Comparison of ENCODE assay signal across 24 cellular contexts in genomic region chr7:128729489-128729888, GRCh38. TPM values are rescaled to one million over a fixed set of nuclear protein-coding genes. Genes with fewer than 3 reads are reported as not detected.
"Had no signal": no experiment of that assay in that cellular context is flagged by ENCODE, and none has a peak within 500 bp of the region (broad histone marks: within the 10 kb centered on the region; RNA-seq: fewer than 3 reads in every experiment).

No MANE protein-coding gene starts in this region.

- H3K4me2 ChIP-seq: smooth muscle cell had no signal

- H3K4me1 ChIP-seq: esophagus muscularis mucosa, gastroesophageal sphincter, psoas muscle, sigmoid colon, suprapubic skin, thyroid gland had no signal

- FAIRE-seq: endometrium, kidney, urothelium cell line had no signal

- H3K9me3 ChIP-seq: esophagus muscularis mucosa, gastroesophageal sphincter, mucosa of descending colon, psoas muscle, sigmoid colon, suprapubic skin, thyroid gland had no signal

- H3K27ac ChIP-seq: dorsolateral prefrontal cortex, esophagus muscularis mucosa, gastroesophageal sphincter, psoas muscle, sigmoid colon, suprapubic skin, thyroid gland had no signal

- H3K27me3 ChIP-seq: esophagus muscularis mucosa, gastroesophageal sphincter, sigmoid colon, suprapubic skin, thyroid gland had no signal

- H3K4me3 ChIP-seq: dorsolateral prefrontal cortex, esophagus muscularis mucosa, gastroesophageal sphincter, mucosa of descending colon, psoas muscle, sigmoid colon, smooth muscle cell, suprapubic skin, thyroid gland had no signal

- ATAC-seq: gastroesophageal sphincter; left lobe of liver; mucosa of descending colon; natural killer cell treated with Interleukin-12 subunit alpha and Interleukin-12 subunit beta and Interleukin-15 and Interleukin-18, amount 100 ng/mL, for 72 hours; psoas muscle; stimulated activated effector memory CD8-positive, alpha-beta T cell treated with anti-CD3 and anti-CD28 coated beads, Interleukin-12 subunit alpha, Interleukin-12 subunit beta, amount 100 ng/mL, for 72 hours; stimulated activated naive CD8-positive, alpha-beta T cell treated with anti-CD3 and anti-CD28 coated beads, Interleukin-15, Interleukin-2, amounts not matched to agents 100 U/mL and 50 U/mL, for 24 hours had no signal

- DNase-seq: cortex of kidney; dorsolateral prefrontal cortex; effector memory CD4-positive, alpha-beta T cell; kidney; mammary epithelial cell; mucosa of descending colon; psoas muscle; sigmoid colon; stimulated activated CD4-positive, alpha-beta T cell treated with anti-CD3 and anti-CD28 coated beads, Interleukin-4, amount 100 ng/mL, for 1 hour; stimulated activated CD8-positive, alpha-beta memory T cell treated with anti-CD3 and anti-CD28 coated beads, Interleukin-4, amount 100 ng/mL, for 48 hours; stimulated activated naive CD8-positive, alpha-beta T cell treated with anti-CD3 and anti-CD28 coated beads, Interleukin-15, Interleukin-2, amounts not matched to agents 100 U/mL and 50 U/mL, for 24 hours; thyroid gland had no signal

- H3K36me3 ChIP-seq: esophagus muscularis mucosa, gastroesophageal sphincter, sigmoid colon, suprapubic skin, thyroid gland had no signal

RNA-seq across cellular contexts. Expression of gene OPN1SW, which starts 46.1 kb away (rescaled TPM):
- total RNA-seq: esophagus muscularis mucosa; fibroblast of villous mesenchyme; gastroesophageal sphincter; kidney; left lobe of liver; lower leg skin; mammary epithelial cell; mucosa of descending colon; natural killer cell treated with Interleukin-12 subunit alpha and Interleukin-12 subunit beta and Interleukin-15 and Interleukin-18, amount 100 ng/mL, for 72 hours; omental fat pad; psoas muscle; sigmoid colon; smooth muscle cell; suprapubic skin; thyroid gland had no signal
- polyA plus RNA-seq: mammary epithelial cell, sigmoid colon had no signal
